34 cellular contexts compared by ENCODE assay signal in the genomic region with DNA sequence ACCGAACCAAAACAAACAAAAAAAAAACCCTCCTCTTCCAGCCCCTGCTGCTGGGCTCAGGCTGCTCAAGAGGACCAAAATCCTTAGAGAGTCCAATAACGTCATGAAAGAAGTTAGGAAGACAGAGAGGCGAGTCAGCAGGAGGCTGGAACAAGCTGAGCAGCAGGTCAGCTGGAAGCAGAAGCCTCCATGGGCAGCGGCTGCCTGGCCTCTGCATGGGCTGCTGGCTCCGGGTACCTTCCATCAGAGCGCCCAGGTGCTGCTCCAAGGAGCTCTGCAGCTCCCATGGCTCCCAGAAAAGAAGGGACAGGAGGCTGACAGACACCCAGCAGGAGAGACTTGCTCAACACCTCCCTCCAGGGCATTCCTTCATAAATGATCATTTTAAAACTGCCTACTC. TPM values are rescaled to one million over a fixed set of nuclear protein-coding genes. Genes with fewer than 3 reads are reported as not detected.
DNase-seq lines count a peak whose midpoint lies in the region; ATAC-seq, FAIRE-seq and TF ChIP-seq lines count a peak whose summit lies in the region.
"Had no signal": no experiment of that assay in that cellular context is flagged by ENCODE, and none has a peak within 500 bp of the region (broad histone marks: within the 10 kb centered on the region; RNA-seq: fewer than 3 reads in every experiment).

No MANE protein-coding gene starts in this region.

- peak; percentile 26 for DNase-seq in activated CD8-positive, alpha-beta memory T cell treated with anti-CD3 and anti-CD28 coated beads for 24 hours
- DNase-seq in activated CD8-positive, alpha-beta memory T cell treated with anti-CD3 and anti-CD28 coated beads, Interleukin-2, amount 50 U/mL, for 4 hours, result no peak
- DNase-seq in K562 (ENCODE audit: extremely low read depth in 1 of 4, low spot score in 3 of 4) (no peak), islet precursor cell (peak; percentile 70), upper lobe of right lung (no peak), GM20000 (ENCODE audit: low spot score) (no peak), SKM-1 treated with dmso at 0.1 percent for 144 hours (lab: John Stamatoyannopoulos, UW; ENCODE audit: unreplicated experiment) (no peak), sciatic nerve (ENCODE audit: low spot score) (no peak)
- DNase-seq: activated CD4-positive, alpha-beta memory T cell treated with anti-CD3 and anti-CD28 coated beads for 36 hours; activated CD4-positive, alpha-beta T cell treated with anti-CD3 and anti-CD28 coated beads for 1 hour; activated CD8-positive, alpha-beta memory T cell treated with anti-CD3 and anti-CD28 coated beads, Interleukin-2, amount 50 U/mL, for 48 hours; activated naive CD4-positive, alpha-beta T cell treated with anti-CD3 and anti-CD28 coated beads, Interleukin-2, amount 10 ng/mL, durations not matched to agents 7 days and 5 days; amygdala; CD4-positive, alpha-beta T cell; DND-41; effector CD4-positive, alpha-beta T cell; GF-D8; HFFc6; kidney; naive thymus-derived CD8-positive, alpha-beta T cell; NCI-H187; NCI-H524 treated with DMSO at 0.1 percent for 48 hours; psoas muscle; SIG-M5; substantia nigra had no signal

- H3K9me3 ChIP-seq in K562 (replicated peaks; ENCODE audit: control insufficient read depth, insufficient read depth, low read depth, low read length) (no peaks in the 10 kb centered on the region), upper lobe of right lung (no peaks in the 10 kb centered on the region)
- H3K9me3 ChIP-seq: psoas muscle, upper lobe of left lung had no signal

- POLR2A ChIA-PET in K562 (lab: Yijun Ruan, JAX), result no interaction called here

- no peak overlapping the region for H3K4me2 ChIP-seq in K562 (ENCODE audit: insufficient read depth, low read length)
- H3K4me2 ChIP-seq: GM23338 had no signal

- no peaks in the 10 kb centered on the region for H3K9me1 ChIP-seq in K562 (ENCODE audit: control insufficient read depth, insufficient read depth, low read length)

- peak overlapping the region in 1 of 2 experiments; percentile 8; a peak in 1 of 4 replicates for H3K9ac ChIP-seq in K562 (ENCODE audit: insufficient read depth in 1 of 2, low read depth in 2 of 2, low read length in 2 of 2)

- CTCF ChIA-PET in K562 (lab: Yijun Ruan, JAX; ENCODE audit: low intra/inter-chr PET ratio), result no interaction called here

- ATAC-seq in K562 (no peak; the same call in 2 of the 3 replicates), upper lobe of right lung (peak; percentile 7), sciatic nerve (no peak)
- ATAC-seq: GM23338; naive thymus-derived CD8-positive, alpha-beta T cell; psoas muscle had no signal

- in situ Hi-C loops in K562 (cut with MboI), result no loop called here

- TF ChIP-seq EP300 in K562 (IDR thresholded peaks at IDR 0.05; ENCODE audit: low read length), result no peak

- BruUV-seq in K562 (replicated peaks; lab: Mats Ljungman, UMichigan), result no TSS peak

- no peaks in the 10 kb centered on the region for H3K27me3 ChIP-seq in K562 (ENCODE audit: control insufficient read depth in 2 of 2, insufficient read depth in 2 of 2, low read length in 2 of 2)
- peaks cover 6% of the 10 kb centered on the region for H3K27me3 ChIP-seq in upper lobe of right lung
- H3K27me3 ChIP-seq: upper lobe of left lung had no signal

- no peak for TF ChIP-seq CTCF in K562 (IDR thresholded peaks at IDR 0.05 in 2 of 3, conservative IDR thresholded peaks at IDR 0.05 in 1 of 3; ENCODE audit: insufficient read depth in 2 of 3, low read depth in 1 of 3, low read length in 3 of 3)
- TF ChIP-seq CTCF in upper lobe of right lung (IDR thresholded peaks at IDR 0.05), result no peak
- TF ChIP-seq CTCF in GM20000 (IDR thresholded peaks at IDR 0.05; ENCODE audit: extremely low read depth, missing control alignments), result no peak

- no peak for TF ChIP-seq POLR2A in K562 (conservative IDR thresholded peaks at IDR 0.05)

- no peak for FAIRE-seq in K562 (lab: Jason Lieb, UNC)
- FAIRE-seq: kidney had no signal

- H4K20me1 ChIP-seq in K562 (replicated peaks; ENCODE audit: control insufficient read depth, insufficient read depth, low read length), result no peaks in the 10 kb centered on the region

- H3K27ac ChIP-seq in K562 (ENCODE audit: extremely low read depth, low read depth, low read length) (no peak overlapping the region), upper lobe of right lung (no peak overlapping the region)
- H3K27ac ChIP-seq: psoas muscle, upper lobe of left lung had no signal

- H3K4me3 ChIP-seq in K562 (no peak overlapping the region), upper lobe of right lung (no peak overlapping the region)
- H3K4me3 ChIP-seq: GM23338, psoas muscle, upper lobe of left lung had no signal

- H3K36me3 ChIP-seq in K562 (ENCODE audit: control insufficient read depth, insufficient read depth, low read length), result no peaks in the 10 kb centered on the region
- H3K36me3 ChIP-seq in upper lobe of right lung, result no peaks in the 10 kb centered on the region
- H3K36me3 ChIP-seq: upper lobe of left lung had no signal

- H3K4me1 ChIP-seq in K562 (replicated peaks in 1 of 2; ENCODE audit: control insufficient read depth in 2 of 2, insufficient read depth in 2 of 2, low read length in 2 of 2) (peaks cover 32 to 36% of the 10 kb centered on the region in 2 experiments), upper lobe of right lung (no peaks in the 10 kb centered on the region)
- H3K4me1 ChIP-seq: psoas muscle, upper lobe of left lung had no signal

- peak overlapping the region; percentile 69; the same call in 1 of the 2 replicates for H2AFZ ChIP-seq in K562 (ENCODE audit: low read depth, low read length)
- H2AFZ ChIP-seq: GM23338 had no signal

- 52% methylated on average over 5 of the region's 6 CpGs for WGBS in K562 (ENCODE audit: insufficient coverage, low coverage, missing lambda C conversion rate)

- intact Hi-C loops in K562 (cut with micrococcal nuclease), result no loop called here
- intact Hi-C loops in upper lobe of right lung (cut with DNase I), result no loop called here
- intact Hi-C loops in sciatic nerve (cut with DNase I), result no loop called here

- H3K79me2 ChIP-seq in K562 (ENCODE audit: control insufficient read depth, insufficient read depth, low read length), result no peaks in the 10 kb centered on the region

- TF ChIP-seq RAD21 in K562 (CRISPR knock-in tag; conservative IDR thresholded peaks at IDR 0.05 in 1 of 2, IDR thresholded peaks at IDR 0.05 in 1 of 2), result no peak

RNA-seq across cellular contexts. Expression of a gene that starts 3.2 kb away (rescaled TPM):
- total RNA-seq in K562 (2011; cell fraction: chromatin; rRNA removed; ENCODE audit: low replicate concordance), result not detected in 2 replicates
- total RNA-seq in K562 (2011; cell fraction: nucleolus; rRNA removed), result not detected in 2 replicates
- total RNA-seq in K562 (2011; cell fraction: nucleoplasm; rRNA removed), result not detected in 2 replicates
- 0.04 TPM in 1 of 2 replicates, not detected in the other for total RNA-seq in K562 (2014; rRNA removed)
- 0.04 and 0.10 TPM in 2 replicates for total RNA-seq in K562 (2014; rRNA removed; fragmentation: Illumina TruSeq; extraction: Trizol)
- 0.60 and 0.69 TPM in 2 replicates for total RNA-seq in K562 (2015; rRNA removed; fragmentation: Illumina TruSeq; extraction: Trizol)
- total RNA-seq in K562 (2021), result 0.11 TPM in 1 of 2 replicates, not detected in the other
- polyA plus RNA-seq in K562 (2011; rRNA removed), result 0.03 and 0.04 TPM in 2 replicates
- not detected in 2 replicates for polyA plus RNA-seq in K562 (2011; cell fraction: cytosol; rRNA removed)
- 0.06 TPM in 1 of 2 replicates, not detected in the other for polyA plus RNA-seq in K562 (2011; cell fraction: nucleus; rRNA removed)
- polyA plus RNA-seq in K562 (2012), result 0.42 and 0.87 TPM in 2 replicates
- polyA plus RNA-seq in K562 (2014; fragmentation: Illumina TruSeq; extraction: Trizol), result 0.06 TPM in 1 of 2 replicates, not detected in the other
- under 1 TPM; 0.07 to 0.10 TPM for polyA plus RNA-seq in K562 (2014; fragmentation: Nextera tagmentation; extraction: Ambion mirVana)
- 0.17 TPM in 1 of 2 replicates, not detected in the other for polyA plus RNA-seq in K562 (2014; rRNA removed)
- not detected in 2 replicates for polyA minus RNA-seq in K562 (2011; rRNA and poly(A)+ RNA removed)
- not detected in 2 replicates for polyA minus RNA-seq in K562 (2011; cell fraction: cytosol; rRNA and poly(A)+ RNA removed)
- polyA minus RNA-seq in K562 (2011; cell fraction: nucleus; rRNA and poly(A)+ RNA removed), result not detected in 2 replicates
- total RNA-seq in upper lobe of right lung, result not detected
- total RNA-seq in sciatic nerve, result not detected
- total RNA-seq: A172; activated CD4-positive, alpha-beta memory T cell treated with anti-CD3 and anti-CD28 coated beads for 36 hours; epithelial cell of proximal tubule; fibroblast of villous mesenchyme; GM23338; HFFc6; HT1080; kidney; M059J; omental fat pad; psoas muscle; skeletal muscle tissue; upper lobe of left lung had no signal
- polyA plus RNA-seq: GM23338, psoas muscle had no signal

RNA-seq across cellular contexts. Expression of a gene that starts 25.0 kb away (rescaled TPM):
- total RNA-seq in K562 (2011; cell fraction: chromatin; rRNA removed; ENCODE audit: low replicate concordance), result not detected in 2 replicates
- total RNA-seq in K562 (2011; cell fraction: nucleolus; rRNA removed), result not detected in 2 replicates
- total RNA-seq in K562 (2011; cell fraction: nucleoplasm; rRNA removed), result not detected in 2 replicates
- total RNA-seq in K562 (2014; rRNA removed) (not detected in 2 replicates), K562 (2014; rRNA removed; fragmentation: Illumina TruSeq; extraction: Trizol) (not detected in 2 replicates), K562 (2015; rRNA removed; fragmentation: Illumina TruSeq; extraction: Trizol) (0.11 and 0.18 TPM in 2 replicates), K562 (2021) (not detected in 2 replicates), upper lobe of right lung (3.5 TPM), sciatic nerve (1.3 TPM)
- polyA plus RNA-seq in K562 (2011; rRNA removed) (not detected in 2 replicates), K562 (2014; fragmentation: Illumina TruSeq; extraction: Trizol) (not detected in 2 replicates), K562 (2014; fragmentation: Nextera tagmentation; extraction: Ambion mirVana) (not detected), K562 (2014; rRNA removed) (not detected in 2 replicates)
- polyA plus RNA-seq in K562 (2011; cell fraction: cytosol; rRNA removed), result not detected in 2 replicates
- polyA plus RNA-seq in K562 (2011; cell fraction: nucleus; rRNA removed), result not detected in 2 replicates
- polyA plus RNA-seq in K562 (2012), result 0.33 TPM in 1 of 2 replicates, not detected in the other
- polyA minus RNA-seq in K562 (2011; rRNA and poly(A)+ RNA removed), result not detected in 2 replicates
- polyA minus RNA-seq in K562 (2011; cell fraction: cytosol; rRNA and poly(A)+ RNA removed), result not detected in 2 replicates
- not detected in 2 replicates for polyA minus RNA-seq in K562 (2011; cell fraction: nucleus; rRNA and poly(A)+ RNA removed)
- total RNA-seq: A172; activated CD4-positive, alpha-beta memory T cell treated with anti-CD3 and anti-CD28 coated beads for 36 hours; epithelial cell of proximal tubule; fibroblast of villous mesenchyme; GM23338; HFFc6; HT1080; kidney; M059J; naive thymus-derived CD8-positive, alpha-beta T cell had no signal
- polyA plus RNA-seq: GM23338 had no signal

RNA-seq across cellular contexts. Expression of a gene that starts 36.9 kb away (rescaled TPM):
- not detected in 2 replicates for total RNA-seq in K562 (2011; cell fraction: chromatin; rRNA removed; ENCODE audit: low replicate concordance)
- not detected in 2 replicates for total RNA-seq in K562 (2011; cell fraction: nucleolus; rRNA removed)
- not detected in 2 replicates for total RNA-seq in K562 (2011; cell fraction: nucleoplasm; rRNA removed)
- total RNA-seq in K562 (2014; rRNA removed), result 0.14 TPM in 1 of 2 replicates, not detected in the other
- not detected in 2 replicates for total RNA-seq in K562 (2014; rRNA removed; fragmentation: Illumina TruSeq; extraction: Trizol)
- 0.11 and 0.18 TPM in 2 replicates for total RNA-seq in K562 (2015; rRNA removed; fragmentation: Illumina TruSeq; extraction: Trizol)
- total RNA-seq in K562 (2021), result not detected in 2 replicates
- polyA plus RNA-seq in K562 (2011; rRNA removed), result not detected in 2 replicates
- polyA plus RNA-seq in K562 (2011; cell fraction: cytosol; rRNA removed), result not detected in 2 replicates
- 0.13 TPM in 1 of 2 replicates, not detected in the other for polyA plus RNA-seq in K562 (2011; cell fraction: nucleus; rRNA removed)
- 0.18 and 0.37 TPM in 2 replicates for polyA plus RNA-seq in K562 (2012)
- polyA plus RNA-seq in K562 (2014; fragmentation: Illumina TruSeq; extraction: Trizol), result 0.09 TPM in 1 of 2 replicates, not detected in the other
- not detected for polyA plus RNA-seq in K562 (2014; fragmentation: Nextera tagmentation; extraction: Ambion mirVana)
- polyA plus RNA-seq in K562 (2014; rRNA removed), result 0.13 TPM in 1 of 2 replicates, not detected in the other
- polyA minus RNA-seq in K562 (2011; rRNA and poly(A)+ RNA removed), result not detected in 2 replicates
- polyA minus RNA-seq in K562 (2011; cell fraction: cytosol; rRNA and poly(A)+ RNA removed), result not detected in 2 replicates
- not detected in 2 replicates for polyA minus RNA-seq in K562 (2011; cell fraction: nucleus; rRNA and poly(A)+ RNA removed)
- total RNA-seq in upper lobe of right lung, result 0.52 TPM
- not detected for total RNA-seq in sciatic nerve
- total RNA-seq: A172, epithelial cell of proximal tubule, fibroblast of villous mesenchyme, GM23338, HFFc6, HT1080, kidney, M059J, omental fat pad, psoas muscle had no signal
- polyA plus RNA-seq: GM23338, psoas muscle had no signal

RNA-seq across cellular contexts. Expression of a gene that starts 48.1 kb away (rescaled TPM):
- total RNA-seq in K562 (2011; cell fraction: chromatin; rRNA removed; ENCODE audit: low replicate concordance), result not detected in 2 replicates
- total RNA-seq in K562 (2011; cell fraction: nucleolus; rRNA removed), result not detected in 2 replicates
- not detected in 2 replicates for total RNA-seq in K562 (2011; cell fraction: nucleoplasm; rRNA removed)
- not detected in 2 replicates for total RNA-seq in K562 (2014; rRNA removed)
- total RNA-seq in K562 (2014; rRNA removed; fragmentation: Illumina TruSeq; extraction: Trizol), result not detected in 2 replicates
- not detected in 2 replicates for total RNA-seq in K562 (2015; rRNA removed; fragmentation: Illumina TruSeq; extraction: Trizol)
- total RNA-seq in K562 (2021), result not detected in 2 replicates
- polyA plus RNA-seq in K562 (2011; rRNA removed), result not detected in 2 replicates
- not detected in 2 replicates for polyA plus RNA-seq in K562 (2011; cell fraction: cytosol; rRNA removed)
- polyA plus RNA-seq in K562 (2011; cell fraction: nucleus; rRNA removed), result not detected in 2 replicates
- polyA plus RNA-seq in K562 (2012), result 0.03 and 0.07 TPM in 2 replicates
- polyA plus RNA-seq in K562 (2014; fragmentation: Illumina TruSeq; extraction: Trizol), result not detected in 2 replicates
- polyA plus RNA-seq in K562 (2014; fragmentation: Nextera tagmentation; extraction: Ambion mirVana), result not detected
- polyA plus RNA-seq in K562 (2014; rRNA removed), result not detected in 2 replicates
- not detected in 2 replicates for polyA minus RNA-seq in K562 (2011; rRNA and poly(A)+ RNA removed)
- not detected in 2 replicates for polyA minus RNA-seq in K562 (2011; cell fraction: cytosol; rRNA and poly(A)+ RNA removed)
- not detected in 2 replicates for polyA minus RNA-seq in K562 (2011; cell fraction: nucleus; rRNA and poly(A)+ RNA removed)
- not detected for total RNA-seq in upper lobe of right lung
- not detected for total RNA-seq in sciatic nerve
- total RNA-seq: A172; activated CD4-positive, alpha-beta memory T cell treated with anti-CD3 and anti-CD28 coated beads for 36 hours; epithelial cell of proximal tubule; fibroblast of villous mesenchyme; GM23338; HFFc6; HT1080; kidney; M059J; naive thymus-derived CD8-positive, alpha-beta T cell; omental fat pad; psoas muscle; skeletal muscle tissue; upper lobe of left lung had no signal
- polyA plus RNA-seq: GM23338 had no signal

RNA-seq across cellular contexts. Expression of a gene that starts 54.0 kb away (rescaled TPM):
- total RNA-seq in K562 (2011; cell fraction: chromatin; rRNA removed; ENCODE audit: low replicate concordance), result not detected in 2 replicates
- not detected in 2 replicates for total RNA-seq in K562 (2011; cell fraction: nucleolus; rRNA removed)
- total RNA-seq in K562 (2011; cell fraction: nucleoplasm; rRNA removed), result not detected in 2 replicates
- not detected in 2 replicates for total RNA-seq in K562 (2014; rRNA removed)
- not detected in 2 replicates for total RNA-seq in K562 (2014; rRNA removed; fragmentation: Illumina TruSeq; extraction: Trizol)
- not detected in 2 replicates for total RNA-seq in K562 (2015; rRNA removed; fragmentation: Illumina TruSeq; extraction: Trizol)
- total RNA-seq in K562 (2021), result 0.09 TPM in 1 of 2 replicates, not detected in the other
- polyA plus RNA-seq in K562 (2011; rRNA removed), result not detected in 2 replicates
- not detected in 2 replicates for polyA plus RNA-seq in K562 (2011; cell fraction: cytosol; rRNA removed)
- polyA plus RNA-seq in K562 (2011; cell fraction: nucleus; rRNA removed), result not detected in 2 replicates
- polyA plus RNA-seq in K562 (2012), result 0.21 and 0.65 TPM in 2 replicates
- not detected in 2 replicates for polyA plus RNA-seq in K562 (2014; fragmentation: Illumina TruSeq; extraction: Trizol)
- polyA plus RNA-seq in K562 (2014; fragmentation: Nextera tagmentation; extraction: Ambion mirVana), result not detected
- polyA plus RNA-seq in K562 (2014; rRNA removed), result not detected in 2 replicates
- not detected in 2 replicates for polyA minus RNA-seq in K562 (2011; rRNA and poly(A)+ RNA removed)
- not detected in 2 replicates for polyA minus RNA-seq in K562 (2011; cell fraction: cytosol; rRNA and poly(A)+ RNA removed)
- polyA minus RNA-seq in K562 (2011; cell fraction: nucleus; rRNA and poly(A)+ RNA removed), result not detected in 2 replicates
- not detected for total RNA-seq in upper lobe of right lung
- total RNA-seq in sciatic nerve, result 0.18 TPM
- total RNA-seq: A172, epithelial cell of proximal tubule, fibroblast of villous mesenchyme, GM23338, HFFc6, HT1080, kidney, M059J, psoas muscle, skeletal muscle tissue had no signal
- polyA plus RNA-seq: GM23338, psoas muscle had no signal

Comparison
In these comparisons a context has a peak if more than half of its experiments do, and no peak if none do; other contexts are left out.
1. DNase-seq: peak in activated CD8-positive, alpha-beta memory T cell treated with anti-CD3 and anti-CD28 coated beads for 24 hours (single experiment) and islet precursor cell (single experiment); none in activated CD8-positive, alpha-beta memory T cell treated with anti-CD3 and anti-CD28 coated beads, Interleukin-2, amount 50 U/mL, for 4 hours (single experiment), K562 (0 of 4), upper lobe of right lung (single experiment), GM20000 (single experiment), SKM-1 treated with dmso at 0.1 percent for 144 hours (single experiment) and sciatic nerve (single experiment).